ENCODE assay signal across 8 cellular contexts in genomic region chr19:50432658-50433057, GRCh38. TPM values are rescaled to one million over a fixed set of nuclear protein-coding genes. Genes with fewer than 3 reads are reported as not detected.
DNase-seq lines count a peak whose midpoint lies in the region; ATAC-seq and TF ChIP-seq lines count a peak whose summit lies in the region.

TSS of gene MYBPC2 (plus strand) at chr19:50432892. CDS start at chr19:50432954, 62 bp downstream.

- H3K9me3 Mint-ChIP-seq in activated CD4-positive, alpha-beta T cell treated with anti-CD3 and anti-CD28 coated beads for 36 hours (ENCODE audit: low read depth): no peaks in the 10 kb centered on the region
- H3K9me3 Mint-ChIP-seq in activated CD4-positive, alpha-beta memory T cell treated with anti-CD3 and anti-CD28 coated beads for 36 hours: no peaks in the 10 kb centered on the region
- H3K9me3 Mint-ChIP-seq in immature natural killer cell: no peaks in the 10 kb centered on the region

- 0 to 8% methylated on average over 4 to 13 of the region's 13 CpGs for WGBS in testis, 2 donors

- H3K27ac Mint-ChIP-seq in activated CD4-positive, alpha-beta T cell treated with anti-CD3 and anti-CD28 coated beads for 36 hours: peak within 1 kb of the TSS; percentile 93
- H3K27ac Mint-ChIP-seq in activated CD4-positive, alpha-beta memory T cell treated with anti-CD3 and anti-CD28 coated beads for 36 hours: peak within 1 kb of the TSS; percentile 87
- H3K27ac Mint-ChIP-seq in immature natural killer cell: peak within 1 kb of the TSS; percentile 43 to 92 (median 84)

- DNase-seq in activated CD4-positive, alpha-beta T cell treated with anti-CD3 and anti-CD28 coated beads for 36 hours: no peak
- DNase-seq in activated CD4-positive, alpha-beta T cell treated with anti-CD3 and anti-CD28 coated beads, Interleukin-2, amount 50 U/mL, for 48 hours: no peak
- DNase-seq in activated CD4-positive, alpha-beta memory T cell treated with anti-CD3 and anti-CD28 coated beads for 36 hours: no peak
- DNase-seq in immature natural killer cell: no peak
- DNase-seq in testis: no peak
- no peak for DNase-seq in HPDE6-E6E7 (ENCODE audit: extremely low spot score)
- no peak for DNase-seq in germinal center (ENCODE audit: low spot score)
- DNase-seq in NK-92 (lab: John Stamatoyannopoulos, UW; ENCODE audit: unreplicated experiment): no peak

- H3K9me3 ChIP-seq in testis: no peaks in the 10 kb centered on the region

- peaks cover 6% of the 10 kb centered on the region for H3K27me3 Mint-ChIP-seq in activated CD4-positive, alpha-beta T cell treated with anti-CD3 and anti-CD28 coated beads for 36 hours
- H3K27me3 Mint-ChIP-seq in activated CD4-positive, alpha-beta memory T cell treated with anti-CD3 and anti-CD28 coated beads for 36 hours: peaks cover 23% of the 10 kb centered on the region
- H3K27me3 Mint-ChIP-seq in immature natural killer cell (ENCODE audit: low read depth in 3 of 3): peaks cover 8 to 16% (median 9%) of the 10 kb centered on the region in 3 donors

- H3K4me1 Mint-ChIP-seq in activated CD4-positive, alpha-beta T cell treated with anti-CD3 and anti-CD28 coated beads for 36 hours: peaks cover 15% of the 10 kb centered on the region
- H3K4me1 Mint-ChIP-seq in activated CD4-positive, alpha-beta memory T cell treated with anti-CD3 and anti-CD28 coated beads for 36 hours (ENCODE audit: low read depth): peaks cover 14% of the 10 kb centered on the region
- H3K4me1 Mint-ChIP-seq in immature natural killer cell: peaks cover 11 to 13% of the 10 kb centered on the region in 2 donors

- intact Hi-C loops in activated CD4-positive, alpha-beta T cell treated with anti-CD3 and anti-CD28 coated beads for 36 hours (cut with DNase I, micrococcal nuclease): no loop called here
- intact Hi-C loops in activated CD4-positive, alpha-beta memory T cell treated with anti-CD3 and anti-CD28 coated beads for 36 hours (cut with micrococcal nuclease): no loop called here
- intact Hi-C loops in testis (cut with DNase I; ENCODE audit: low total_unique reads): no loop called here

- no peaks in the 10 kb centered on the region for H3K27me3 ChIP-seq in testis

- no peaks in the 10 kb centered on the region for H3K36me3 ChIP-seq in testis (ENCODE audit: low read depth, missing control alignments)

- TF ChIP-seq CTCF in testis (IDR thresholded peaks at IDR 0.05): no peak

- no peak for ATAC-seq in activated CD4-positive, alpha-beta T cell treated with anti-CD3 and anti-CD28 coated beads for 36 hours

- no peak for TF ChIP-seq POLR2A in testis (IDR thresholded peaks at IDR 0.05)

- POLR2A ChIA-PET in activated CD4-positive, alpha-beta T cell treated with anti-CD3 and anti-CD28 coated beads for 36 hours (lab: Charles Lee): no interaction called here
- POLR2A ChIA-PET in activated CD4-positive, alpha-beta memory T cell treated with anti-CD3 and anti-CD28 coated beads for 36 hours (lab: Charles Lee): no interaction called here

- H3K4me3 Mint-ChIP-seq in activated CD4-positive, alpha-beta T cell treated with anti-CD3 and anti-CD28 coated beads for 36 hours: peak within 1 kb of the TSS; percentile 72
- H3K4me3 Mint-ChIP-seq in activated CD4-positive, alpha-beta memory T cell treated with anti-CD3 and anti-CD28 coated beads for 36 hours: peak within 1 kb of the TSS; percentile 74
- peak within 1 kb of the TSS; percentile 91 to 95 (median 92) for H3K4me3 Mint-ChIP-seq in immature natural killer cell

- H3K27ac ChIP-seq in testis: peak within 1 kb of the TSS; percentile 52 to 65

- CTCF ChIA-PET in activated CD4-positive, alpha-beta T cell treated with anti-CD3 and anti-CD28 coated beads for 36 hours (lab: Charles Lee): no interaction called here
- CTCF ChIA-PET in activated CD4-positive, alpha-beta memory T cell treated with anti-CD3 and anti-CD28 coated beads for 36 hours (lab: Charles Lee): no interaction called here

- peaks cover 15% of the 10 kb centered on the region for H3K4me1 ChIP-seq in testis

- no peaks in the 10 kb centered on the region for H3K36me3 Mint-ChIP-seq in activated CD4-positive, alpha-beta T cell treated with anti-CD3 and anti-CD28 coated beads for 36 hours (ENCODE audit: low read depth)
- no peaks in the 10 kb centered on the region for H3K36me3 Mint-ChIP-seq in activated CD4-positive, alpha-beta memory T cell treated with anti-CD3 and anti-CD28 coated beads for 36 hours
- no peaks in the 10 kb centered on the region for H3K36me3 Mint-ChIP-seq in immature natural killer cell

- peak within 1 kb of the TSS; percentile 59 to 64 for H3K4me3 ChIP-seq in testis

RNA-seq across cellular contexts. Expression of gene MYBPC2, which starts in this region (rescaled TPM):
- under 1 TPM; 0.14 to 0.30 TPM for total RNA-seq in activated CD4-positive, alpha-beta T cell treated with anti-CD3 and anti-CD28 coated beads for 36 hours
- total RNA-seq in activated CD4-positive, alpha-beta memory T cell treated with anti-CD3 and anti-CD28 coated beads for 36 hours: under 1 TPM; 0.38 to 0.94 TPM
- polyA plus RNA-seq in immature natural killer cell (not detected), testis (ENCODE audit: insufficient read depth, low read depth, low replicate concordance) (3.2 TPM)
- under 1 TPM; 0.31 to 0.63 TPM for total RNA-seq in testis
